ENCODE assay signal across 1 cellular context in the genomic region with DNA sequence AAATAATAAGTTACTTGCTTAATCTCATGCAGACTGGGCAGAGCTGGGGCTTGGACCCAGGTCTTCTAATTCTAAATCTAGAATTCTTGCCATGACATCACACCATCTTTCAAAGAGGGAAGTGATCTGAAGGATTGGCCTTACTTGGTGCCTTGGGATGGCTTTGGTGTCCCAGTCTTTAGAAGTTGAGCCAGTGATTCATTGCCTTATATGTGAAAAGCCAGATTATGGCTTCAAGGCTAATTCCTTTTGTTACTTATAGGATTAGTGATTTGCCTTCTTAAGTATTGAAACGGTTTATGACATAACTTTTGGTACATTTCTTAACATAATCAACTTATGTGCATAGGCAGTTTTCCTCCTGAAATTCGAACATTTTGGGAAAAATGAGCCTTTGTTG.
TF ChIP-seq lines count a peak whose summit lies in the region.

No MANE protein-coding gene starts in this region.

TF ChIP-seq in HCT116, 20 proteins besides CTCF, POLR2A, EP300 and RAD21:
- TF ChIP-seq SP1 (IDR thresholded peaks at IDR 0.05; ENCODE audit: low read depth): no peak
- TF ChIP-seq, protein P1, sequence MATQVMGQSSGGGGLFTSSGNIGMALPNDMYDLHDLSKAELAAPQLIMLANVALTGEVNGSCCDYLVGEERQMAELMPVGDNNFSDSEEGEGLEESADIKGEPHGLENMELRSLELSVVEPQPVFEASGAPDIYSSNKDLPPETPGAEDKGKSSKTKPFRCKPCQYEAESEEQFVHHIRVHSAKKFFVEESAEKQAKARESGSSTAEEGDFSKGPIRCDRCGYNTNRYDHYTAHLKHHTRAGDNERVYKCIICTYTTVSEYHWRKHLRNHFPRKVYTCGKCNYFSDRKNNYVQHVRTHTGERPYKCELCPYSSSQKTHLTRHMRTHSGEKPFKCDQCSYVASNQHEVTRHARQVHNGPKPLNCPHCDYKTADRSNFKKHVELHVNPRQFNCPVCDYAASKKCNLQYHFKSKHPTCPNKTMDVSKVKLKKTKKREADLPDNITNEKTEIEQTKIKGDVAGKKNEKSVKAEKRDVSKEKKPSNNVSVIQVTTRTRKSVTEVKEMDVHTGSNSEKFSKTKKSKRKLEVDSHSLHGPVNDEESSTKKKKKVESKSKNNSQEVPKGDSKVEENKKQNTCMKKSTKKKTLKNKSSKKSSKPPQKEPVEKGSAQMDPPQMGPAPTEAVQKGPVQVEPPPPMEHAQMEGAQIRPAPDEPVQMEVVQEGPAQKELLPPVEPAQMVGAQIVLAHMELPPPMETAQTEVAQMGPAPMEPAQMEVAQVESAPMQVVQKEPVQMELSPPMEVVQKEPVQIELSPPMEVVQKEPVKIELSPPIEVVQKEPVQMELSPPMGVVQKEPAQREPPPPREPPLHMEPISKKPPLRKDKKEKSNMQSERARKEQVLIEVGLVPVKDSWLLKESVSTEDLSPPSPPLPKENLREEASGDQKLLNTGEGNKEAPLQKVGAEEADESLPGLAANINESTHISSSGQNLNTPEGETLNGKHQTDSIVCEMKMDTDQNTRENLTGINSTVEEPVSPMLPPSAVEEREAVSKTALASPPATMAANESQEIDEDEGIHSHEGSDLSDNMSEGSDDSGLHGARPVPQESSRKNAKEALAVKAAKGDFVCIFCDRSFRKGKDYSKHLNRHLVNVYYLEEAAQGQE (IDR thresholded peaks at IDR 0.05; ENCODE audit: low read depth): no peak
- no peak for TF ChIP-seq POLR2AphosphoS5 (IDR thresholded peaks at IDR 0.05; ENCODE audit: low read depth, low read length)
- no peak for TF ChIP-seq ELF1 (IDR thresholded peaks at IDR 0.05; ENCODE audit: borderline replicate concordance, low read depth)
- no peak for TF ChIP-seq ZFX (IDR thresholded peaks at IDR 0.05)
- TF ChIP-seq, protein P2, sequence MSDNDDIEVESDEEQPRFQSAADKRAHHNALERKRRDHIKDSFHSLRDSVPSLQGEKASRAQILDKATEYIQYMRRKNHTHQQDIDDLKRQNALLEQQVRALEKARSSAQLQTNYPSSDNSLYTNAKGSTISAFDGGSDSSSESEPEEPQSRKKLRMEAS (IDR thresholded peaks at IDR 0.05): no peak
- TF ChIP-seq EZH2phosphoT487 (IDR thresholded peaks at IDR 0.05; ENCODE audit: borderline replicate concordance): no peak
- TF ChIP-seq FOSL1 (IDR thresholded peaks at IDR 0.05; ENCODE audit: low read depth): no peak
- TF ChIP-seq TCF7L2 (IDR thresholded peaks at IDR 0.05; ENCODE audit: borderline replicate concordance, extremely low read depth, insufficient read depth, insufficient read length): no peak
- no peak for TF ChIP-seq EGR1 (IDR thresholded peaks at IDR 0.05; ENCODE audit: low read depth)
- TF ChIP-seq, protein P3, sequence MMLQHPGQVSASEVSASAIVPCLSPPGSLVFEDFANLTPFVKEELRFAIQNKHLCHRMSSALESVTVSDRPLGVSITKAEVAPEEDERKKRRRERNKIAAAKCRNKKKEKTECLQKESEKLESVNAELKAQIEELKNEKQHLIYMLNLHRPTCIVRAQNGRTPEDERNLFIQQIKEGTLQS (IDR thresholded peaks at IDR 0.05): no peak
- no peak for TF ChIP-seq JUND (IDR thresholded peaks at IDR 0.05)
- TF ChIP-seq, protein P4, sequence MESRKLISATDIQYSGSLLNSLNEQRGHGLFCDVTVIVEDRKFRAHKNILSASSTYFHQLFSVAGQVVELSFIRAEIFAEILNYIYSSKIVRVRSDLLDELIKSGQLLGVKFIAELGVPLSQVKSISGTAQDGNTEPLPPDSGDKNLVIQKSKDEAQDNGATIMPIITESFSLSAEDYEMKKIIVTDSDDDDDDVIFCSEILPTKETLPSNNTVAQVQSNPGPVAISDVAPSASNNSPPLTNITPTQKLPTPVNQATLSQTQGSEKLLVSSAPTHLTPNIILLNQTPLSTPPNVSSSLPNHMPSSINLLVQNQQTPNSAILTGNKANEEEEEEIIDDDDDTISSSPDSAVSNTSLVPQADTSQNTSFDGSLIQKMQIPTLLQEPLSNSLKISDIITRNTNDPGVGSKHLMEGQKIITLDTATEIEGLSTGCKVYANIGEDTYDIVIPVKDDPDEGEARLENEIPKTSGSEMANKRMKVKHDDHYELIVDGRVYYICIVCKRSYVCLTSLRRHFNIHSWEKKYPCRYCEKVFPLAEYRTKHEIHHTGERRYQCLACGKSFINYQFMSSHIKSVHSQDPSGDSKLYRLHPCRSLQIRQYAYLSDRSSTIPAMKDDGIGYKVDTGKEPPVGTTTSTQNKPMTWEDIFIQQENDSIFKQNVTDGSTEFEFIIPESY (IDR thresholded peaks at IDR 0.05; ENCODE audit: extremely low read depth, insufficient replicate concordance, low read length): no peak
- no peak for TF ChIP-seq EZH2 (IDR thresholded peaks at IDR 0.05)
- no peak for TF ChIP-seq SIN3A (IDR thresholded peaks at IDR 0.05; ENCODE audit: low read depth)
- TF ChIP-seq SRF (IDR thresholded peaks at IDR 0.05; ENCODE audit: low read depth): no peak
- no peak for TF ChIP-seq CBX3 (IDR thresholded peaks at IDR 0.05; ENCODE audit: low read depth)
- no peak for TF ChIP-seq ZNF274 (IDR thresholded peaks at IDR 0.05; ENCODE audit: low read depth, low read length)
